Comparison of ENCODE assay signal across 17 cellular contexts in the genomic region with DNA sequence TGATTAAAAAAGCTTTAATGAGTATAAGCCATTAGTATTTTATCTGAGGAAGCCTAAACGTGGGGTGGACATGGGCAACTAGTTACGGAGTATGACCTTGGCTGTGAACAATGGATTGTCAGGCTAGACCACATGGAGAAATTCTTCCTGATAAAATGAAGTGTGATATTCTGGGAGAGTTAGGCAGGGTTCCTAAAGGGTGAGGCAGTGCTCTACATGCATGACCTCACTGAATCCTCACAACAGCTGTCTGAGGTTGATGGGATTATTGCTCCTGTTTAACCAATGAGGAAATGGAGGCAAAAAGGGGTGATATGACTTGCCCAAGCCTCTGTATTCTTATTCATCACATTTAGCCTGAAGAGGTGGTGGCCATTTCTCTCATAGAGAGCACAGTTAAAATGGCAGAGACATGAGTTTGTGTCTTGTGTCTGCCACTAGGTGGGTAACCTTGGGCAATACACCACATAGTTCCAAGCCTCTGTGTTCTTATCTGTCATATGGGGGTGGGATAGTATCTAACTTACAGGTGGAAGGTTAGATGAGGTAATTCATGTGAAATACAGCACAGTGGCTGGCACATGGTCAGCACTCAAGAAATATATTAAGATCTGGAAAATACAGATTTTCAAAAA.
DNase-seq lines count a peak whose midpoint lies in the region; ATAC-seq and TF ChIP-seq lines count a peak whose summit lies in the region.
"Had no signal": no experiment of that assay in that cellular context is flagged by ENCODE, and none has a peak within 500 bp of the region (broad histone marks: within the 10 kb centered on the region; RNA-seq: fewer than 3 reads in every experiment).

No MANE protein-coding gene starts in this region.

- peaks cover 7% of the 10 kb centered on the region in 2 experiments for H3K4me1 Mint-ChIP-seq in H9
- H3K4me1 Mint-ChIP-seq in chondrocyte (ENCODE audit: low read depth): peaks cover 32% of the 10 kb centered on the region
- H3K4me1 Mint-ChIP-seq: central memory CD8-positive, alpha-beta T cell had no signal

- no peak overlapping the region for H2BK120ac ChIP-seq in H9 (ENCODE audit: low read depth, low read length, poor library complexity, severe bottlenecking)

- no peak overlapping the region for H3K23ac ChIP-seq in H9 (ENCODE audit: insufficient read length, low read depth, low read length)

- H4K8ac ChIP-seq in H9 (replicated peaks; ENCODE audit: insufficient read length, low read depth, low read length): no peak overlapping the region

- POLR2A ChIA-PET in A673 (lab: Charles Lee; ENCODE audit: low non-redundant PET): no interaction called here

- no peak overlapping the region for H3K4ac ChIP-seq in H9 (ENCODE audit: low read depth, low read length)

- H3K36me3 ChIP-seq in A673 (ENCODE audit: insufficient read depth, low read length, poor library complexity, severe bottlenecking) (no peaks in the 10 kb centered on the region), heart right ventricle (no peaks in the 10 kb centered on the region), breast epithelium (no peaks in the 10 kb centered on the region)
- H3K36me3 ChIP-seq: left lung, ovary had no signal

- H3K79me1 ChIP-seq in H9 (ENCODE audit: insufficient read depth, low read depth, low read length, poor library complexity, severe bottlenecking): no peaks in the 10 kb centered on the region

- no peaks in the 10 kb centered on the region for H3K27me3 ChIP-seq in A673 (replicated peaks; ENCODE audit: insufficient read depth, low read depth, low read length, poor library complexity)
- no peaks in the 10 kb centered on the region for H3K27me3 ChIP-seq in H9 (ENCODE audit: insufficient read depth, low read length)
- H3K27me3 ChIP-seq in heart right ventricle: no peaks in the 10 kb centered on the region
- no peaks in the 10 kb centered on the region for H3K27me3 ChIP-seq in breast epithelium
- H3K27me3 ChIP-seq: left lung, ovary had no signal

- H3K9me3 Mint-ChIP-seq in H9: no peaks in the 10 kb centered on the region
- H3K9me3 Mint-ChIP-seq in chondrocyte (ENCODE audit: low read depth): no peaks in the 10 kb centered on the region
- H3K9me3 Mint-ChIP-seq: central memory CD8-positive, alpha-beta T cell had no signal

- TF ChIP-seq CTCF in A673 (conservative IDR thresholded peaks at IDR 0.05; ENCODE audit: low read depth, low read length) (0 out of 2 replicates have a peak, but pooled peaks have one; percentile 12), H9 (conservative IDR thresholded peaks at IDR 0.05) (peak; percentile 39), heart right ventricle (IDR thresholded peaks at IDR 0.05) (no peak), chondrocyte (IDR thresholded peaks at IDR 0.05) (no peak), breast epithelium (IDR thresholded peaks at IDR 0.05) (no peak)

- H3K4me2 ChIP-seq in H9 (ENCODE audit: insufficient read depth, insufficient read length, low read length): no peak overlapping the region

- WGBS in H9 (ENCODE audit: extremely low coverage, insufficient read length, low lambda C conversion rate): no CpG with 5 or more reads among the region's 2 CpGs
- WGBS in heart right ventricle, 2 donors: 29 to 35% methylated on average over 2 of the region's 2 CpGs

- no TSS peak for BruUV-seq in A673 (replicated peaks; lab: Mats Ljungman, UMichigan)

- H3K9ac ChIP-seq in H9 (ENCODE audit: extremely low read depth, insufficient read length, low read length): no peak overlapping the region

- H3K9me3 ChIP-seq in A673 (ENCODE audit: low read depth, low read length, poor library complexity, severe bottlenecking): no peaks in the 10 kb centered on the region
- H3K9me3 ChIP-seq in H9 (ENCODE audit: control insufficient read depth, low read depth, low read length): no peaks in the 10 kb centered on the region
- no peaks in the 10 kb centered on the region for H3K9me3 ChIP-seq in heart right ventricle
- no peaks in the 10 kb centered on the region for H3K9me3 ChIP-seq in breast epithelium
- H3K9me3 ChIP-seq: left lung, ovary had no signal

- H3K36me3 Mint-ChIP-seq in H9 (ENCODE audit: insufficient read depth in 1 of 3, low read depth in 3 of 3) (no peaks in the 10 kb centered on the region), chondrocyte (ENCODE audit: low read depth) (no peaks in the 10 kb centered on the region)

- no peak overlapping the region for H3K4me3 Mint-ChIP-seq in H9
- H3K4me3 Mint-ChIP-seq in chondrocyte (ENCODE audit: unreplicated experiment): no peak overlapping the region
- H3K4me3 Mint-ChIP-seq: central memory CD8-positive, alpha-beta T cell had no signal

- H2AFZ ChIP-seq in H9 (ENCODE audit: low read length): no peak overlapping the region

- DNase-seq in A673 (ENCODE audit: low spot score): no peak
- DNase-seq in H9: no peak
- peak; percentile 17 for DNase-seq in OCI-M1 (lab: John Stamatoyannopoulos, UW)
- DNase-seq in heart right ventricle: no peak
- DNase-seq in G401 (ENCODE audit: low spot score): no peak
- no peak for DNase-seq in chondrocyte (ENCODE audit: low spot score)
- no peak for DNase-seq in breast epithelium (ENCODE audit: low spot score in 2 of 2)
- no peak for DNase-seq in NCI-H2171 treated with DMSO at 0.1 percent for 48 hours (lab: John Stamatoyannopoulos, UW)
- DNase-seq: activated CD4-positive, alpha-beta T cell treated with anti-CD3 and anti-CD28 coated beads for 1 hour; activated effector memory CD4-positive, alpha-beta T cell treated with Interleukin-2 at 50 U/mL for 16 hours; Kasumi-1; left lung; NCI-H187; ovary; stimulated activated CD4-positive, alpha-beta T cell treated with anti-CD3 and anti-CD28 coated beads, Interleukin-2, amount 100 ng/mL, for 48 hours; substantia nigra had no signal

- no peak overlapping the region for H3T11ph ChIP-seq in H9 (ENCODE audit: low read length)

- intact Hi-C loops in A673 (cut with micrococcal nuclease; ENCODE audit: unreplicated experiment): loop anchor here (5.0 to 10.0 kb wide), 2 partner anchors 97 to 285 kb away; a partner anchor contains a TSS
- intact Hi-C loops in heart right ventricle (cut with DNase I): loop anchor here in 1 of 10 donors (5.0 to 10.0 kb wide), 2 partner anchors 87 to 455 kb away; no protein-coding TSS in a partner anchor
- intact Hi-C loops in breast epithelium (cut with DNase I; ENCODE audit: low total_unique reads): no loop called here

- H3K27ac ChIP-seq in A673 (ENCODE audit: low read depth, low read length, poor library complexity, severe bottlenecking) (no peak overlapping the region), H9 (ENCODE audit: insufficient read length, low read depth, low read length) (no peak overlapping the region), heart right ventricle (peak overlapping the region in 3 of 10 donors; percentile 6 to 34 (median 19)), breast epithelium (no peak overlapping the region)
- H3K27ac ChIP-seq: left lung, ovary had no signal

- H2BK15ac ChIP-seq in H9 (ENCODE audit: low read depth, low read length): no peak overlapping the region

- no peaks in the 10 kb centered on the region for H3K23me2 ChIP-seq in H9 (ENCODE audit: insufficient read length, low read depth, low read length, poor library complexity, severe bottlenecking)

- H3K4me1 ChIP-seq in A673 (ENCODE audit: insufficient read depth, low read length, poor library complexity, severe bottlenecking) (peaks cover 39% of the 10 kb centered on the region), H9 (ENCODE audit: insufficient read depth, low read length) (no peaks in the 10 kb centered on the region; the same call in 1 of the 2 replicates), heart right ventricle (peaks cover 11 to 54% (median 25%) of the 10 kb centered on the region in 9 donors), breast epithelium (no peaks in the 10 kb centered on the region)

- H3K18ac ChIP-seq in H9 (ENCODE audit: insufficient read length, low read depth, low read length): no peak overlapping the region

- H4K5ac ChIP-seq in H9 (ENCODE audit: insufficient read length, low read depth, low read length): no peak overlapping the region

- H2BK5ac ChIP-seq in H9 (ENCODE audit: insufficient read length, low read length): no peak overlapping the region

- TF ChIP-seq POLR2A in breast epithelium (IDR thresholded peaks at IDR 0.05): no peak

- H3K4me3 ChIP-seq in A673 (ENCODE audit: low read depth, low read length, poor library complexity, severe bottlenecking) (no peak overlapping the region), heart right ventricle (no peak overlapping the region), breast epithelium (no peak overlapping the region)
- H3K4me3 ChIP-seq: left lung, ovary had no signal

- H4K91ac ChIP-seq in H9 (ENCODE audit: insufficient read length, low read depth, low read length): no peak overlapping the region

- H3K56ac ChIP-seq in H9 (ENCODE audit: insufficient read length, low read depth, low read length): no peak overlapping the region

- no peak overlapping the region for H2BK20ac ChIP-seq in H9 (ENCODE audit: low read depth, low read length, poor library complexity, severe bottlenecking)

- no peak overlapping the region for H2BK12ac ChIP-seq in H9 (ENCODE audit: insufficient read length, low read depth, low read length)

- in situ Hi-C loops in G401 (cut with HindIII; ENCODE audit: low sequenced_read_pairs): no loop called here

- H3K27me3 Mint-ChIP-seq in H9 (ENCODE audit: low read depth) (no peaks in the 10 kb centered on the region), chondrocyte (ENCODE audit: low read depth) (no peaks in the 10 kb centered on the region)

- no peak overlapping the region for H2AK5ac ChIP-seq in H9 (ENCODE audit: insufficient read length, low read length)

- H3K27ac Mint-ChIP-seq in H9 (no peak overlapping the region), chondrocyte (ENCODE audit: unreplicated experiment) (no peak overlapping the region)

- CTCF ChIA-PET in A673 (lab: Charles Lee): no interaction called here

- H3K79me2 ChIP-seq in H9 (ENCODE audit: insufficient read depth, low read length): no peaks in the 10 kb centered on the region

- H3K14ac ChIP-seq in H9 (ENCODE audit: insufficient read depth, low read length): no peak overlapping the region

- no peaks in the 10 kb centered on the region for H4K20me1 ChIP-seq in H9 (ENCODE audit: control insufficient read depth, insufficient read depth, insufficient read length)

- ATAC-seq in heart right ventricle: peak in 7 of 8 donors; percentile 46 to 87 (median 68)
- ATAC-seq: left lung had no signal

Comparison
In these comparisons a context has a peak if more than half of its experiments do, and no peak if none do; other contexts are left out.
1. CTCF ChIP-seq: peak in A673 (single experiment) and H9 (single experiment); none in heart right ventricle (0 of 9), chondrocyte (single experiment) and breast epithelium (0 of 3).